33 cellular contexts compared by ENCODE assay signal in genomic region chr17:47298712-47299111, GRCh38. TPM values are rescaled to one million over a fixed set of nuclear protein-coding genes. Genes with fewer than 3 reads are reported as not detected.
"Had no signal": no experiment of that assay in that cellular context is flagged by ENCODE, and none has a peak within 500 bp of the region (broad histone marks: within the 10 kb centered on the region; RNA-seq: fewer than 3 reads in every experiment).

No MANE protein-coding gene starts in this region.

- H3K4me3 ChIP-seq: adrenal gland, breast epithelium, cardiac muscle cell, coronary artery, dorsolateral prefrontal cortex, gastrocnemius medialis had no signal

- H3K9me3 ChIP-seq: adrenal gland, gastrocnemius medialis had no signal

- DNase-seq: activated B cell treated with CpG ODN at 0.5 μM for 24 hours; activated CD4-positive, alpha-beta T cell treated with anti-CD3 and anti-CD28 coated beads for 48 hours; activated CD4-positive, alpha-beta T cell treated with anti-CD3 and anti-CD28 coated beads, Interleukin-2, amount 50 U/mL, for 1 hour; activated CD4-positive, alpha-beta T cell treated with anti-CD3 and anti-CD28 coated beads, Interleukin-2, amount 50 U/mL, for 48 hours; activated CD8-positive, alpha-beta memory T cell treated with anti-CD3 and anti-CD28 coated beads for 24 hours; activated CD8-positive, alpha-beta T cell treated with anti-CD3 and anti-CD28 coated beads for 36 hours; activated effector memory CD4-positive, alpha-beta T cell treated with Interleukin-2 at 50 U/mL for 16 hours; activated gamma-delta T cell treated with Interleukin-2 at 50 U/mL for 16 hours; activated naive CD4-positive, alpha-beta T cell treated with anti-CD3 and anti-CD28 coated beads for 36 hours; activated naive CD8-positive, alpha-beta T cell treated with anti-CD3 and anti-CD28 coated beads for 36 hours; activated naive CD8-positive, alpha-beta T cell treated with anti-CD3 and anti-CD28 coated beads, Interleukin-2, amount 50 U/mL, for 24 hours; activated T-cell treated with anti-CD3 and anti-CD28 coated beads, Interleukin-2, amount 50 U/mL, for 4 hours; amygdala; aorta; central memory CD4-positive, alpha-beta T cell; cerebellar nuclear complex; dorsolateral prefrontal cortex; effector memory CD4-positive, alpha-beta T cell; endodermal cell; foreskin fibroblast; gastrocnemius medialis; glutamatergic neuron; T-helper 1 cell; T-helper 17 cell; T1000; WERI-Rb-1 had no signal

- H3K36me3 ChIP-seq: adrenal gland, breast epithelium, gastrocnemius medialis, WERI-Rb-1 had no signal

- H3K4me1 ChIP-seq: gastrocnemius medialis had no signal

- H3K27me3 ChIP-seq: adrenal gland, breast epithelium, cardiac muscle cell, dorsolateral prefrontal cortex, gastrocnemius medialis had no signal

- H3K27ac ChIP-seq: adrenal gland, breast epithelium, cardiac muscle cell, dorsolateral prefrontal cortex, gastrocnemius medialis, WERI-Rb-1 had no signal

- ATAC-seq: activated CD4-positive, CD25-positive, alpha-beta regulatory T cell treated with anti-CD3 and anti-CD28 coated beads, Interleukin-2, amount 50 U/mL, for 24 hours; activated CD8-positive, alpha-beta T cell treated with anti-CD3 and anti-CD28 coated beads for 36 hours; activated naive CD8-positive, alpha-beta T cell treated with anti-CD3 and anti-CD28 coated beads, Interleukin-2, amount 50 U/mL, for 24 hours; activated T-cell treated with anti-CD3 and anti-CD28 coated beads, Interleukin-2, amount 50 U/mL, for 4 hours; activated T-helper 17 cell treated with anti-CD3 and anti-CD28 coated beads, Interleukin-2, amount 50 U/mL, for 72 hours; esophagus mucosa; gastrocnemius medialis; T-helper 17 cell had no signal

RNA-seq across cellular contexts. Expression of gene ITGB3, which starts 45.1 kb away (rescaled TPM):
- total RNA-seq: activated CD8-positive, alpha-beta T cell treated with anti-CD3 and anti-CD28 coated beads for 36 hours; activated naive CD4-positive, alpha-beta T cell treated with anti-CD3 and anti-CD28 coated beads for 36 hours had no signal
